Comparison of ENCODE assay signal across 4 cellular contexts in the genomic region with DNA sequence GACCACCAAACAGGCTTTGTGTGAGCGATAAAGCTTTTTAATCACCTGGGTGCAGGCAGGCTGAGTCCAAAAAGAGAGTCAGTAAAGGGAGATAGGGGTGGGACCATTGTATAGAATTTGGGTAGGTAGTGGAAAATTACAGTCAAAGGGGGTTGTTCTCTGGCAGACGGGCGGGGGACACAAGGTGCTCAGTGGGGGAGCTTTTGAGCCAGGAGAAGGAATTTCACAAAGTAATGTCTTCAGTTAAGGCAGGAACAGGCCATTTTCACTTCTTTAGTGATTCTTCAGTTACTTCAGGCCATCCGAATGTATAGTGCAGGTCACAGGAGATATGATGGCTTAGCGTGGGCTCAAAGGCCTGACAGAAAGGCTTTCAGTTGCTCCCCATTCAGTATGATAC. TPM values are rescaled to one million over a fixed set of nuclear protein-coding genes. Genes with fewer than 3 reads are reported as not detected.
"Had no signal": no experiment of that assay in that cellular context is flagged by ENCODE, and none has a peak within 500 bp of the region (broad histone marks: within the 10 kb centered on the region; RNA-seq: fewer than 3 reads in every experiment).

No MANE protein-coding gene starts in this region.

RNA-seq across cellular contexts. Expression of gene OR5H6, which starts 8.0 kb away (rescaled TPM):
- total RNA-seq: HFFc6, HT1080, IMR-90, K562 had no signal
- polyA plus RNA-seq: IMR-90 had no signal

RNA-seq across cellular contexts. Expression of gene OR5H2, which starts 26.3 kb away (rescaled TPM):
- total RNA-seq: HFFc6, HT1080, IMR-90, K562 had no signal
- polyA plus RNA-seq: IMR-90, K562 had no signal
